ENCODE assay signal across 1 cellular context in the genomic region with DNA sequence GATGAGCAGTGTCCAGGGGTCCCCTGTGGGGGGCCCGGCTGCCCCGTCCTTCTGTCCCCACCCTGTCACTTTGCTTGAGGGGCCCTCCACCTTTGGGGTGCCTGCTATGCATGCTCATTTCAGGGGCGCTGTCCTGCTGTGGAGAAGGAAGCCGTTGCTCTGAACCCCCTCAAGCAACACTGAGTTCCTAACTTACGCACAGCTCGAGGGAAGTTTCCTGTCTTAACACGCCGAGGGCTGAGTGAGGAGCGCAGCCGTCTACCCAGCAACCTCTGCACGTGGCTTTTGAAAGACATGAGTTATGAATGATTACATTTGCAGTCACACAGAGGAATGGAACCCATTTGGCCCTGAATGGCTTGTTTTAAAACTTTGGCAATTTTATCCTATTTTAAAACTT.
TF ChIP-seq lines count a peak whose summit lies in the region.

No MANE protein-coding gene starts in this region.

TF ChIP-seq in K562, 482 proteins besides CTCF, POLR2A, EP300 and RAD21 (continued from another document):
- TF ChIP-seq ETV6 (IDR thresholded peaks at IDR 0.05; ENCODE audit: borderline replicate concordance in 1 of 2, low read depth in 2 of 2, low read length in 1 of 2) (no peak), ETV6 (CRISPR knock-in tag; IDR thresholded peaks at IDR 0.05; ENCODE audit: borderline replicate concordance) (no peak), ZNF282 (CRISPR knock-in tag; IDR thresholded peaks at IDR 0.05) (no peak), ZNF174 (CRISPR knock-in tag; IDR thresholded peaks at IDR 0.05) (no peak), RCOR1 (IDR thresholded peaks at IDR 0.05; ENCODE audit: borderline replicate concordance in 1 of 2, low read depth in 2 of 2, low read length in 2 of 2) (no peak), ZNF23 (CRISPR knock-in tag; IDR thresholded peaks at IDR 0.05) (no peak), SRSF9 (IDR thresholded peaks at IDR 0.05; ENCODE audit: borderline replicate concordance, low read depth, low read length) (no peak), U2AF1 (optimal IDR thresholded peaks at IDR 0.05; ENCODE audit: low read depth, low read length) (no peak), PHB2 (IDR thresholded peaks at IDR 0.05; ENCODE audit: low read depth) (no peak), SNIP1 (IDR thresholded peaks at IDR 0.05; ENCODE audit: low read depth) (no peak), HNRNPH1 (optimal IDR thresholded peaks at IDR 0.05; ENCODE audit: low read depth, low read length) (no peak), PHF21A (IDR thresholded peaks at IDR 0.05; ENCODE audit: borderline replicate concordance, low read depth) (no peak), BRCA1 (IDR thresholded peaks at IDR 0.05) (no peak), BRCA1 (CRISPR knock-in tag; IDR thresholded peaks at IDR 0.05) (no peak), TBP (optimal IDR thresholded peaks at IDR 0.05; ENCODE audit: low read depth, low read length) (no peak), FOXA3 (CRISPR knock-in tag; conservative IDR thresholded peaks at IDR 0.05 in 1 of 2, IDR thresholded peaks at IDR 0.05 in 1 of 2) (no peak), MEIS2 (IDR thresholded peaks at IDR 0.05; ENCODE audit: partially characterized antibody) (peak; percentile 32), HBP1 (CRISPR knock-in tag; IDR thresholded peaks at IDR 0.05) (no peak)
- TF ChIP-seq, protein P1, sequence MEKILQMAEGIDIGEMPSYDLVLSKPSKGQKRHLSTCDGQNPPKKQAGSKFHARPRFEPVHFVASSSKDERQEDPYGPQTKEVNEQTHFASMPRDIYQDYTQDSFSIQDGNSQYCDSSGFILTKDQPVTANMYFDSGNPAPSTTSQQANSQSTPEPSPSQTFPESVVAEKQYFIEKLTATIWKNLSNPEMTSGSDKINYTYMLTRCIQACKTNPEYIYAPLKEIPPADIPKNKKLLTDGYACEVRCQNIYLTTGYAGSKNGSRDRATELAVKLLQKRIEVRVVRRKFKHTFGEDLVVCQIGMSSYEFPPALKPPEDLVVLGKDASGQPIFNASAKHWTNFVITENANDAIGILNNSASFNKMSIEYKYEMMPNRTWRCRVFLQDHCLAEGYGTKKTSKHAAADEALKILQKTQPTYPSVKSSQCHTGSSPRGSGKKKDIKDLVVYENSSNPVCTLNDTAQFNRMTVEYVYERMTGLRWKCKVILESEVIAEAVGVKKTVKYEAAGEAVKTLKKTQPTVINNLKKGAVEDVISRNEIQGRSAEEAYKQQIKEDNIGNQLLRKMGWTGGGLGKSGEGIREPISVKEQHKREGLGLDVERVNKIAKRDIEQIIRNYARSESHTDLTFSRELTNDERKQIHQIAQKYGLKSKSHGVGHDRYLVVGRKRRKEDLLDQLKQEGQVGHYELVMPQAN (IDR thresholded peaks at IDR 0.05; ENCODE audit: borderline replicate concordance) = no peak
- TF ChIP-seq, protein P2, sequence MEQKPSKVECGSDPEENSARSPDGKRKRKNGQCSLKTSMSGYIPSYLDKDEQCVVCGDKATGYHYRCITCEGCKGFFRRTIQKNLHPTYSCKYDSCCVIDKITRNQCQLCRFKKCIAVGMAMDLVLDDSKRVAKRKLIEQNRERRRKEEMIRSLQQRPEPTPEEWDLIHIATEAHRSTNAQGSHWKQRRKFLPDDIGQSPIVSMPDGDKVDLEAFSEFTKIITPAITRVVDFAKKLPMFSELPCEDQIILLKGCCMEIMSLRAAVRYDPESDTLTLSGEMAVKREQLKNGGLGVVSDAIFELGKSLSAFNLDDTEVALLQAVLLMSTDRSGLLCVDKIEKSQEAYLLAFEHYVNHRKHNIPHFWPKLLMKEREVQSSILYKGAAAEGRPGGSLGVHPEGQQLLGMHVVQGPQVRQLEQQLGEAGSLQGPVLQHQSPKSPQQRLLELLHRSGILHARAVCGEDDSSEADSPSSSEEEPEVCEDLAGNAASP (IDR thresholded peaks at IDR 0.05) = no peak
- TF ChIP-seq, protein P3, sequence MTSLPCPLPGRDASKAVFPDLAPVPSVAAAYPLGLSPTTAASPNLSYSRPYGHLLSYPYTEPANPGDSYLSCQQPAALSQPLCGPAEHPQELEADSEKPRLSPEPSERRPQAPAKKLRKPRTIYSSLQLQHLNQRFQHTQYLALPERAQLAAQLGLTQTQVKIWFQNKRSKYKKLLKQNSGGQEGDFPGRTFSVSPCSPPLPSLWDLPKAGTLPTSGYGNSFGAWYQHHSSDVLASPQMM (CRISPR knock-in tag; IDR thresholded peaks at IDR 0.05) = no peak
TF ChIP-seq in K562: peak in this region for 4.
